ENCODE assay signal across 8 cellular contexts in the genomic region with DNA sequence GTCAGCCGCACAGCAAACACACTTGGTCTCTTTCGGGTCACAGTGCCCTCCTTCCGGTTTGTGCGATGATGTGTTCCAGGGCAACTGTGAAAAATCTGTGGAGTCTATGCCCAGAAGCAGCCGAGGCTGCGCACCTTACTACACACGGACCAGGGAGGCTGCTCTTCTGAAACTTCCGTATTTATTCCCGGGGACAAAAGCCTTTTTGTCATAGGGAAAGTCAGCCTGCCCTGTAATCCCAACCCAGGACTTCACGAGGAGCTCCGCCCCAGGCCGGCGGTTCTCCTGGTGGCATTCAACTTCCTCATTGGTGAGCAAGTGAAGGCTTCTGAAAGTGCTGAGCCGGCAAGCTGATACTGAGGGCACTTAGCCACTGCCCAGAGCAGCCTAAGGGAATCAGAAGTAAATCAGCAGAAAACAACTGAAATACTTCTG.
DNase-seq lines count a peak whose midpoint lies in the region; ATAC-seq and TF ChIP-seq lines count a peak whose summit lies in the region.

No MANE protein-coding gene starts in this region.

- H3K36me3 Mint-ChIP-seq in nephron progenitor cell (ENCODE audit: low read depth) = peaks cover 6% of the 10 kb centered on the region

- H3K4me1 ChIP-seq in RWPE2 (ENCODE audit: insufficient read depth, poor library complexity, severe bottlenecking) (peaks cover 21% of the 10 kb centered on the region), esophagus (ENCODE audit: control insufficient read depth in 2 of 2, insufficient read depth in 2 of 2, low read length in 1 of 2) (peaks cover 4 to 7% of the 10 kb centered on the region in 2 donors)

- ATAC-seq in GM21423 (IDR thresholded peaks at IDR 0.05; ENCODE audit: unreplicated experiment) (peak; percentile 70), RWPE2 (ENCODE audit: low read depth) (peak; percentile 32), HG03196 (IDR thresholded peaks at IDR 0.05; ENCODE audit: unreplicated experiment) (no peak)

- 29 to 34% methylated on average over 14 of the region's 14 CpGs for WGBS in esophagus, 2 donors

- H3K4me1 Mint-ChIP-seq in nephron progenitor cell = peaks cover 62% of the 10 kb centered on the region

- peak overlapping the region; percentile 58 for H3K4me3 Mint-ChIP-seq in nephron progenitor cell

- peaks cover 3% of the 10 kb centered on the region for H3K9me3 Mint-ChIP-seq in nephron progenitor cell

- H3K27me3 ChIP-seq in RWPE2 (ENCODE audit: insufficient read depth, poor library complexity, severe bottlenecking) (no peaks in the 10 kb centered on the region), esophagus (ENCODE audit: control insufficient read depth in 1 of 2, insufficient read depth in 2 of 2, low read length in 2 of 2) (no peaks in the 10 kb centered on the region)

- H3K27ac ChIP-seq in RWPE2 (ENCODE audit: poor library complexity, severe bottlenecking) (peak overlapping the region; percentile 68), esophagus (ENCODE audit: low read depth in 2 of 2, low read length in 1 of 2) (peak overlapping the region; percentile 94 to 96)

- H3K27me3 Mint-ChIP-seq in nephron progenitor cell (ENCODE audit: low read depth, poor library complexity) = no peaks in the 10 kb centered on the region

- H3K4me3 ChIP-seq in AG09309 (ENCODE audit: control insufficient read depth, low read depth, low read length) (peak overlapping the region; percentile 34), RWPE2 (ENCODE audit: severe bottlenecking) (no peak overlapping the region), esophagus (ENCODE audit: low read depth in 1 of 2, low read length in 2 of 2) (peak overlapping the region; percentile 15 to 44)

- DNase-seq in AG09309 (ENCODE audit: low read depth) = peak; percentile 8
- no peak for DNase-seq in RWPE2 (ENCODE audit: low spot score)
- peak; percentile 20 for DNase-seq in nephron progenitor cell
- no peak for DNase-seq in NCI-H748 (lab: John Stamatoyannopoulos, UW; ENCODE audit: unreplicated experiment)
- no peak for DNase-seq in GM20000 (ENCODE audit: low spot score)

- H3K27ac Mint-ChIP-seq in nephron progenitor cell = peak overlapping the region; percentile 91

- TF ChIP-seq CTCF in AG09309 (IDR thresholded peaks at IDR 0.05; ENCODE audit: control insufficient read depth, insufficient read depth, low read depth, low read length, missing control alignments) (no peak), RWPE2 (IDR thresholded peaks at IDR 0.05; ENCODE audit: poor library complexity, severe bottlenecking) (no peak), nephron progenitor cell (IDR thresholded peaks at IDR 0.05) (no peak), GM20000 (IDR thresholded peaks at IDR 0.05; ENCODE audit: extremely low read depth, missing control alignments) (no peak)

- H3K36me3 ChIP-seq in RWPE2 (ENCODE audit: low read depth) = no peaks in the 10 kb centered on the region
- peaks cover 0 to 1% of the 10 kb centered on the region in 2 donors for H3K36me3 ChIP-seq in esophagus (ENCODE audit: control insufficient read depth in 2 of 2, insufficient read depth in 2 of 2, low read length in 1 of 2)

- no peaks in the 10 kb centered on the region for H3K9me3 ChIP-seq in RWPE2 (ENCODE audit: severe bottlenecking)
- H3K9me3 ChIP-seq in esophagus (ENCODE audit: control insufficient read depth in 2 of 2, insufficient read depth in 1 of 2, low read depth in 1 of 2, low read length in 1 of 2) = peaks cover 0 to 2% of the 10 kb centered on the region in 2 donors

Comparison
In these comparisons a context has a peak if more than half of its experiments do, and no peak if none do; other contexts are left out.
1. DNase-seq: peak in AG09309 (single experiment) and nephron progenitor cell (single experiment); none in RWPE2 (single experiment), NCI-H748 (single experiment) and GM20000 (single experiment).